Comparison of ENCODE assay signal across 3 cellular contexts in genomic region chr1:90694846-90695245, GRCh38. TPM values are rescaled to one million over a fixed set of nuclear protein-coding genes. Genes with fewer than 3 reads are reported as not detected.
"Had no signal": no experiment of that assay in that cellular context is flagged by ENCODE, and none has a peak within 500 bp of the region (broad histone marks: within the 10 kb centered on the region; RNA-seq: fewer than 3 reads in every experiment).

No MANE protein-coding gene starts in this region.

- H3K4me3 ChIP-seq: GM12878 had no signal

- DNase-seq: GDM1, GF-D8 had no signal

- ATAC-seq: GM12878 had no signal

RNA-seq across cellular contexts. Expression of gene BARHL2, which starts 22.3 kb away (rescaled TPM):
- total RNA-seq: GM12878 had no signal
- polyA plus RNA-seq: GM12878 had no signal
